ENCODE assay signal across 1 cellular context in genomic region chr4:146252941-146253340, GRCh38.
TF ChIP-seq lines count a peak whose summit lies in the region.

No MANE protein-coding gene starts in this region.

TF ChIP-seq in HepG2, 621 proteins besides CTCF, POLR2A, EP300 and RAD21 (continued from another document):
- TF ChIP-seq ZFP91 (CRISPR knock-in tag; IDR thresholded peaks at IDR 0.05; ENCODE audit: borderline replicate concordance) (no peak), ZNF430 (CRISPR knock-in tag; IDR thresholded peaks at IDR 0.05) (no peak), SMC3 (IDR thresholded peaks at IDR 0.05; ENCODE audit: low read length) (no peak), SMAD3 (CRISPR knock-in tag; IDR thresholded peaks at IDR 0.05) (no peak), MTF2 (CRISPR knock-in tag; IDR thresholded peaks at IDR 0.05; ENCODE audit: borderline replicate concordance) (no peak), SRSF4 (IDR thresholded peaks at IDR 0.05; ENCODE audit: low read depth, low read length, poor library complexity, severe bottlenecking) (no peak), ZNF543 (CRISPR knock-in tag; IDR thresholded peaks at IDR 0.05) (no peak), ZNF574 (CRISPR knock-in tag; IDR thresholded peaks at IDR 0.05) (no peak), ZFAT (CRISPR knock-in tag; conservative IDR thresholded peaks at IDR 0.05) (no peak)
